ENCODE assay signal across 8 cellular contexts in the genomic region with DNA sequence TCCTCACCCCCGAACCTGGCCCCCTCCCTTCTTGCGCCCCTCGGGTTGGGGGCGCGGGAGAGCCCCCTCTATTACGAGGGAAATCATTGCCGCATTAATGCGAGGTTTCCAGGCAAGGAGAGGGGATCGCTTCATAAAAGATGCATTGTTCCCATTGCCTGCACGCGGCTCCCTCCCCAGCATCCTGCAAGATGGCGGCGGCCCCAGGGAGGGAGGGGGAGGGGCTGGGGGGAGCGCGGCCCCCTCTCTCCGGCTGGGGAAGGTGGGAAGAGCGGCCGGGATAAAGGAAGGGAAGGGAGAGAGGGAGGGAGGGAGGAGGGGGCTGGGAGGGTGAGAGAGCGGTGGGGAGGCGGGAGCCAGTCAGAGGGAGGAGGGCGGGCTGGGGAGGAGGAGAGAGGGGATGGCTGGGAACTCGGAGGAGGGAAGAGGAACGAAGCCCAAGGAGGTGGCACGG. TPM values are rescaled to one million over a fixed set of nuclear protein-coding genes. Genes with fewer than 3 reads are reported as not detected.
A peak's percentile ranks its signal among the peaks of the same experiment; 100 is the strongest.
DNase-seq lines count a peak whose midpoint lies in the region; ATAC-seq and TF ChIP-seq lines count a peak whose summit lies in the region.
"Not testable (repeated sequence)": the region's sequence is repeated elsewhere in the genome, so short reads cannot be mapped to it uniquely, and the experiment has no call there.

No MANE protein-coding gene starts in this region.

- peak overlapping the region in 3 of 4 donors; percentile 9 to 63 (median 35) for H3K27ac ChIP-seq in Peyer's patch
- not testable (repeated sequence) for H3K27ac ChIP-seq in parathyroid adenoma
- H3K27ac ChIP-seq in upper lobe of left lung = peak overlapping the region in 1 of 4 donors; percentile 40

- peak overlapping the region; percentile 37 to 54 (median 48) for H3K4me3 ChIP-seq in Peyer's patch
- H3K4me3 ChIP-seq in astrocyte of the spinal cord (ENCODE audit: low read depth, low read length) = peak overlapping the region; percentile 31
- peak overlapping the region; percentile 36 for H3K4me3 ChIP-seq in fibroblast of mammary gland (ENCODE audit: control insufficient read depth, low read depth, low read length)
- peak overlapping the region; percentile 3 for H3K4me3 ChIP-seq in parathyroid adenoma (ENCODE audit: low read depth, low read length)
- peak overlapping the region; percentile 25 to 53 (median 46) for H3K4me3 ChIP-seq in upper lobe of left lung

- DNase-seq in DMS 273 (lab: John Stamatoyannopoulos, UW; ENCODE audit: unreplicated experiment) (peak; percentile 48), NCI-H1105 (lab: John Stamatoyannopoulos, UW) (peak; percentile 80), astrocyte of the spinal cord (ENCODE audit: low read depth, low spot score) (peak; percentile 45), fibroblast of mammary gland (ENCODE audit: low read depth) (peak; percentile 64), upper lobe of left lung (peak in 1 of 2 donors; percentile 41)
- DNase-seq in Peyer's patch; left lobe of liver (ENCODE audit: low spot score): not testable (repeated sequence)

- H2AFZ ChIP-seq in parathyroid adenoma = peak overlapping the region; percentile 80

- not testable (repeated sequence) for TF ChIP-seq CTCF in Peyer's patch (IDR thresholded peaks at IDR 0.05); astrocyte of the spinal cord (IDR thresholded peaks at IDR 0.05; ENCODE audit: low read depth, low read length); fibroblast of mammary gland (conservative IDR thresholded peaks at IDR 0.05; ENCODE audit: control insufficient read depth, insufficient read depth, low read depth, low read length); parathyroid adenoma (IDR thresholded peaks at IDR 0.05); upper lobe of left lung (IDR thresholded peaks at IDR 0.05)

- not testable (repeated sequence) for H3K4me1 ChIP-seq in Peyer's patch, parathyroid adenoma
- H3K4me1 ChIP-seq in upper lobe of left lung = peaks cover 0 to 12% (median 0%) of the 10 kb centered on the region in 4 donors

- not testable (repeated sequence) for H3K79me2 ChIP-seq in parathyroid adenoma

- not testable (repeated sequence) for H3K27me3 ChIP-seq in Peyer's patch; parathyroid adenoma (ENCODE audit: control insufficient read depth, insufficient read depth, low read length); upper lobe of left lung

- H3K9me3 ChIP-seq in Peyer's patch; parathyroid adenoma (ENCODE audit: control insufficient read depth, low read length); upper lobe of left lung: not testable (repeated sequence)

- ATAC-seq in left lobe of liver = peak; percentile 36
- peak; percentile 40 to 67 for ATAC-seq in upper lobe of left lung (ENCODE audit: low FRiP score in 2 of 2)

- not testable (repeated sequence) for H3K9ac ChIP-seq in parathyroid adenoma

- peak overlapping the region; percentile 3 for H3K4me2 ChIP-seq in parathyroid adenoma (ENCODE audit: low read length)

- in situ Hi-C loops in astrocyte of the spinal cord (cut with HindIII; ENCODE audit: low sequenced_read_pairs) = not testable (repeated sequence)

- TF ChIP-seq EP300 in upper lobe of left lung (IDR thresholded peaks at IDR 0.05) = not testable (repeated sequence)

- 2% methylated on average over 10 of the region's 24 CpGs; no CpG with 5 or more reads in 1 of the 2 donors for WGBS in upper lobe of left lung, 2 donors

- TF ChIP-seq POLR2A in Peyer's patch (IDR thresholded peaks at IDR 0.05); upper lobe of left lung (IDR thresholded peaks at IDR 0.05): not testable (repeated sequence)

- H3K36me3 ChIP-seq in Peyer's patch; parathyroid adenoma (ENCODE audit: control insufficient read depth, insufficient read depth, low read length); upper lobe of left lung: not testable (repeated sequence)

RNA-seq across cellular contexts. Expression of a gene that starts 58.3 kb away (rescaled TPM):
- total RNA-seq in Peyer's patch (10 to 100 TPM; 31.4 to 54.9 (median 47.7) TPM), left lobe of liver (12.5 TPM), upper lobe of left lung (100 to 1,000 TPM in 1 of 6 donors, 10 to 100 TPM in 5; 37.2 to 110 (median 52.2) TPM)
